ENCODE assay signal across 9 cellular contexts in genomic region chr19:2268480-2268830, GRCh38. TPM values are rescaled to one million over a fixed set of nuclear protein-coding genes. Genes with fewer than 3 reads are reported as not detected.
DNase-seq lines count a peak whose midpoint lies in the region; ATAC-seq, FAIRE-seq and TF ChIP-seq lines count a peak whose summit lies in the region.
"Had no signal": no experiment of that assay in that cellular context is flagged by ENCODE, and none has a peak within 500 bp of the region (broad histone marks: within the 10 kb centered on the region; RNA-seq: fewer than 3 reads in every experiment).

No MANE protein-coding gene starts in this region.

- no peak for TF ChIP-seq EP300 in HepG2 (IDR thresholded peaks at IDR 0.05; ENCODE audit: low read depth in 2 of 2, low read length in 2 of 2)
- no peak for TF ChIP-seq EP300 in HepG2 (CRISPR knock-in tag; IDR thresholded peaks at IDR 0.05; ENCODE audit: borderline replicate concordance)

- peak overlapping the region; percentile 90 for H3K4me3 Mint-ChIP-seq in activated CD8-positive, alpha-beta memory T cell treated with anti-CD3 and anti-CD28 coated beads, Interleukin-2, amount 10 ng/mL, durations not matched to agents 7 days and 5 days
- H3K4me3 Mint-ChIP-seq in activated T-helper 17 cell treated with anti-CD3 and anti-CD28 coated beads, Interleukin-2, amount 50 U/mL, for 72 hours, result peak overlapping the region; percentile 91

- ATAC-seq in activated CD8-positive, alpha-beta memory T cell treated with anti-CD3 and anti-CD28 coated beads, Interleukin-2, amount 10 ng/mL, durations not matched to agents 7 days and 5 days, result no peak
- no peak for ATAC-seq in activated T-helper 17 cell treated with anti-CD3 and anti-CD28 coated beads, Interleukin-2, amount 50 U/mL, for 72 hours (replicated peaks)
- ATAC-seq in HepG2 (no peak), HG03439 (IDR thresholded peaks at IDR 0.05; ENCODE audit: unreplicated experiment) (no peak)
- ATAC-seq in activated CD4-positive, CD25-positive, alpha-beta regulatory T cell treated with anti-CD3 and anti-CD28 coated beads, Interleukin-2, amount 50 U/mL, for 24 hours, result no peak

- H3K36me3 ChIP-seq in HepG2 (replicated peaks in 1 of 2; ENCODE audit: control insufficient read depth in 1 of 2, insufficient read depth in 2 of 2, low read length in 2 of 2) (peaks cover 3 to 17% of the 10 kb centered on the region in 2 experiments; a peak in 4 of 5 replicates), subcutaneous abdominal adipose tissue (ENCODE audit: control insufficient read depth in 5 of 5, insufficient read depth in 5 of 5, low read length in 5 of 5) (peaks cover 0 to 19% (median 11%) of the 10 kb centered on the region in 5 donors)

- H3K4me3 ChIP-seq in HepG2 (replicated peaks in 1 of 3; ENCODE audit: insufficient read depth in 1 of 3, low read depth in 2 of 3, low read length in 3 of 3), result peak overlapping the region; percentile 85 to 99 (median 96)
- H3K4me3 ChIP-seq in subcutaneous abdominal adipose tissue (ENCODE audit: low read depth in 1 of 5, low read length in 5 of 5), result peak overlapping the region in 4 of 5 donors; percentile 59 to 99 (median 84)

- no peaks in the 10 kb centered on the region for H3K27me3 Mint-ChIP-seq in activated CD8-positive, alpha-beta memory T cell treated with anti-CD3 and anti-CD28 coated beads, Interleukin-2, amount 10 ng/mL, durations not matched to agents 7 days and 5 days
- no peaks in the 10 kb centered on the region for H3K27me3 Mint-ChIP-seq in activated T-helper 17 cell treated with anti-CD3 and anti-CD28 coated beads, Interleukin-2, amount 50 U/mL, for 72 hours

- H3K27ac ChIP-seq in HepG2 (ENCODE audit: extremely low read length, insufficient read depth, low read length), result peak overlapping the region; percentile 57
- H3K27ac ChIP-seq in subcutaneous abdominal adipose tissue (ENCODE audit: low read depth, low read length), result no peak overlapping the region

- no peak for TF ChIP-seq POLR2A in HepG2 (IDR thresholded peaks at IDR 0.05; ENCODE audit: insufficient read depth in 1 of 2, low read depth in 2 of 2, low read length in 2 of 2)

- 4% methylated on average over 4 of the region's 4 CpGs for WGBS in HepG2 (ENCODE audit: low lambda C conversion rate)

- FAIRE-seq in HepG2 (lab: Jason Lieb, UNC), result no peak

- no peaks in the 10 kb centered on the region for H3K9me3 Mint-ChIP-seq in activated CD8-positive, alpha-beta memory T cell treated with anti-CD3 and anti-CD28 coated beads, Interleukin-2, amount 10 ng/mL, durations not matched to agents 7 days and 5 days (ENCODE audit: low read depth)
- no peaks in the 10 kb centered on the region for H3K9me3 Mint-ChIP-seq in activated T-helper 17 cell treated with anti-CD3 and anti-CD28 coated beads, Interleukin-2, amount 50 U/mL, for 72 hours

- peak overlapping the region; percentile 63 for H2AFZ ChIP-seq in HepG2 (ENCODE audit: low read length)

- H3K79me2 ChIP-seq in HepG2 (ENCODE audit: insufficient read depth, low read length), result peaks cover 32% of the 10 kb centered on the region

- no peak for TF ChIP-seq CTCF in HepG2 (CRISPR knock-in tag; IDR thresholded peaks at IDR 0.05)

- TF ChIP-seq RAD21 in HepG2 (CRISPR knock-in tag; IDR thresholded peaks at IDR 0.05), result no peak

- DNase-seq in activated CD8-positive, alpha-beta memory T cell treated with anti-CD3 and anti-CD28 coated beads, Interleukin-2, amount 10 ng/mL, durations not matched to agents 7 days and 5 days, result no peak
- DNase-seq in activated CD8-positive, alpha-beta memory T cell treated with anti-CD3 and anti-CD28 coated beads, Interleukin-2, amount 50 U/mL, for 48 hours, result no peak
- DNase-seq in HepG2 (ENCODE audit: low spot score), result no peak
- no peak for DNase-seq in AG20443 (ENCODE audit: low spot score)

- H3K4me1 Mint-ChIP-seq in activated CD8-positive, alpha-beta memory T cell treated with anti-CD3 and anti-CD28 coated beads, Interleukin-2, amount 10 ng/mL, durations not matched to agents 7 days and 5 days, result peaks cover 29% of the 10 kb centered on the region
- peaks cover 10% of the 10 kb centered on the region for H3K4me1 Mint-ChIP-seq in activated T-helper 17 cell treated with anti-CD3 and anti-CD28 coated beads, Interleukin-2, amount 50 U/mL, for 72 hours

- intact Hi-C loops in HepG2 (cut with micrococcal nuclease; ENCODE audit: unreplicated experiment), result no loop called here

- CTCF ChIA-PET in activated CD8-positive, alpha-beta memory T cell treated with anti-CD3 and anti-CD28 coated beads, Interleukin-2, amount 10 ng/mL, durations not matched to agents 7 days and 5 days (lab: Charles Lee), result interaction anchor here (1.3 to 2.4 kb wide), 2 partner anchors 9 to 10 kb away, joined by 3 to 9 read pairs; no protein-coding TSS in a partner anchor
- CTCF ChIA-PET in HepG2 (lab: Yijun Ruan, JAX; ENCODE audit: low intra/inter-chr PET ratio, low total read pairs), result no interaction called here

- peak overlapping the region; percentile 99 for H3K4me2 ChIP-seq in HepG2 (ENCODE audit: low read depth, low read length)

- POLR2A ChIA-PET in HepG2 (lab: Yijun Ruan, JAX), result interaction anchor here (0.9 to 2.8 kb wide), 6 partner anchors 10 to 124 kb away, joined by 3 to 9 read pairs (median 6); no protein-coding TSS in a partner anchor

- H3K4me1 ChIP-seq in HepG2 (ENCODE audit: insufficient read depth, low read length) (peaks cover 66% of the 10 kb centered on the region), subcutaneous abdominal adipose tissue (ENCODE audit: control insufficient read depth in 5 of 5, insufficient read depth in 5 of 5, low read length in 5 of 5) (peaks cover 8 to 60% (median 52%) of the 10 kb centered on the region in 5 donors)

- peaks cover 39% of the 10 kb centered on the region for H4K20me1 ChIP-seq in HepG2 (ENCODE audit: insufficient read depth, low read length)

- H3K36me3 Mint-ChIP-seq in activated CD8-positive, alpha-beta memory T cell treated with anti-CD3 and anti-CD28 coated beads, Interleukin-2, amount 10 ng/mL, durations not matched to agents 7 days and 5 days, result peaks cover 19% of the 10 kb centered on the region
- H3K36me3 Mint-ChIP-seq in activated T-helper 17 cell treated with anti-CD3 and anti-CD28 coated beads, Interleukin-2, amount 50 U/mL, for 72 hours (ENCODE audit: low read depth), result peaks cover 44% of the 10 kb centered on the region

- in situ Hi-C loops in HepG2 (cut with HindIII; ENCODE audit: extremely low pct_ligation_motif_present, low pct_unique_long_range_greater_than_20kb), result no loop called here

- H3K9ac ChIP-seq in HepG2 (ENCODE audit: insufficient read depth, low read depth, low read length) (peak overlapping the region; percentile 78), subcutaneous abdominal adipose tissue (ENCODE audit: low read length in 5 of 5) (peak overlapping the region in 2 of 5 donors; percentile 55 to 56)

- BruUV-seq in HepG2 (replicated peaks; lab: Mats Ljungman, UMichigan), result no TSS peak

- H3K27ac Mint-ChIP-seq in activated CD8-positive, alpha-beta memory T cell treated with anti-CD3 and anti-CD28 coated beads, Interleukin-2, amount 10 ng/mL, durations not matched to agents 7 days and 5 days, result peak overlapping the region; percentile 94
- H3K27ac Mint-ChIP-seq in activated T-helper 17 cell treated with anti-CD3 and anti-CD28 coated beads, Interleukin-2, amount 50 U/mL, for 72 hours, result peak overlapping the region; percentile 68

- H3K9me3 ChIP-seq in HepG2 (ENCODE audit: low read length) (no peaks in the 10 kb centered on the region), subcutaneous abdominal adipose tissue (ENCODE audit: control insufficient read depth in 5 of 5, low read length in 5 of 5) (no peaks in the 10 kb centered on the region)

- no peaks in the 10 kb centered on the region; a peak in 1 of 5 replicates for H3K27me3 ChIP-seq in HepG2 (ENCODE audit: control insufficient read depth in 1 of 2, insufficient read depth in 2 of 2, low read length in 2 of 2)
- no peaks in the 10 kb centered on the region for H3K27me3 ChIP-seq in subcutaneous abdominal adipose tissue (ENCODE audit: control insufficient read depth in 5 of 5, insufficient read depth in 4 of 5, low read length in 5 of 5)

RNA-seq across cellular contexts. Expression of gene JSRP1, which starts 12.2 kb away (rescaled TPM):
- total RNA-seq in activated CD8-positive, alpha-beta memory T cell treated with anti-CD3 and anti-CD28 coated beads, Interleukin-2, amount 10 ng/mL, durations not matched to agents 7 days and 5 days, result 1 to 10 TPM in 1 of 2 experiments, not detected in 1; 1.0 TPM
- total RNA-seq in activated T-helper 17 cell treated with anti-CD3 and anti-CD28 coated beads, Interleukin-2, amount 50 U/mL, for 72 hours, result 1 to 10 TPM in 1 of 2 donors, under 1 TPM in 1; 0.61 to 1.0 TPM
- 0.38 and 0.73 TPM in 2 replicates for total RNA-seq in HepG2 (2016; rRNA removed; fragmentation: Illumina TruSeq; extraction: Trizol)
- 1.1 TPM in 2 replicates for total RNA-seq in HepG2 (2016; cell fraction: cytosol; rRNA removed; fragmentation: Illumina TruSeq; extraction: Trizol; ENCODE audit: low read depth)
- 0.54 and 0.56 TPM in 2 replicates for total RNA-seq in HepG2 (2016; cell fraction: insoluble cytoplasmic fraction; rRNA removed; fragmentation: Illumina TruSeq; extraction: Trizol)
- total RNA-seq in HepG2 (2016; cell fraction: membrane; rRNA removed; fragmentation: Illumina TruSeq; extraction: Trizol), result 0.96 and 1.2 TPM in 2 replicates
- total RNA-seq in HepG2 (2016; cell fraction: nucleus; rRNA removed; fragmentation: Illumina TruSeq; extraction: Trizol), result 0.40 and 0.69 TPM in 2 replicates
- polyA plus RNA-seq in HepG2 (2011; rRNA removed), result 0.16 and 0.39 TPM in 2 replicates
- 0.27 and 0.36 TPM in 2 replicates for polyA plus RNA-seq in HepG2 (2011; cell fraction: cytosol; rRNA removed)
- polyA plus RNA-seq in HepG2 (2011; cell fraction: nucleus; rRNA removed), result 0.29 TPM in 1 of 2 replicates, not detected in the other
- polyA plus RNA-seq in HepG2 (2012), result 0.41 and 0.44 TPM in 2 replicates
- 0.88 and 1.2 TPM in 2 replicates for polyA plus RNA-seq in HepG2 (2016; cell fraction: cytosol; fragmentation: Illumina TruSeq; extraction: Trizol; ENCODE audit: low read depth)
- 0.73 and 0.80 TPM in 2 replicates for polyA plus RNA-seq in HepG2 (2016; cell fraction: insoluble cytoplasmic fraction; fragmentation: Illumina TruSeq; extraction: Trizol; ENCODE audit: low read depth)
- polyA plus RNA-seq in HepG2 (2016; cell fraction: membrane; fragmentation: Illumina TruSeq; extraction: Trizol; ENCODE audit: low read depth), result 0.84 and 1.0 TPM in 2 replicates
- 0.57 and 0.95 TPM in 2 replicates for polyA plus RNA-seq in HepG2 (2016; cell fraction: nucleus; fragmentation: Illumina TruSeq; extraction: Trizol; ENCODE audit: insufficient read depth, low read depth)
- polyA minus RNA-seq in HepG2 (2011; rRNA and poly(A)+ RNA removed; ENCODE audit: low replicate concordance), result not detected in 2 replicates
- polyA minus RNA-seq in HepG2 (2011; cell fraction: cytosol; rRNA and poly(A)+ RNA removed), result not detected in 2 replicates
- polyA minus RNA-seq in HepG2 (2011; cell fraction: nucleus; rRNA and poly(A)+ RNA removed), result not detected in 2 replicates
- total RNA-seq: posterior vena cava had no signal

RNA-seq across cellular contexts. Expression of gene PEAK3, which starts 13.5 kb away (rescaled TPM):
- total RNA-seq in activated CD8-positive, alpha-beta memory T cell treated with anti-CD3 and anti-CD28 coated beads, Interleukin-2, amount 10 ng/mL, durations not matched to agents 7 days and 5 days, result under 1 TPM in 1 of 2 experiments, not detected in 1; 0.54 TPM
- under 1 TPM; 0.09 to 0.32 TPM for total RNA-seq in activated T-helper 17 cell treated with anti-CD3 and anti-CD28 coated beads, Interleukin-2, amount 50 U/mL, for 72 hours
- not detected in 2 replicates for total RNA-seq in HepG2 (2016; rRNA removed; fragmentation: Illumina TruSeq; extraction: Trizol)
- total RNA-seq in HepG2 (2016; cell fraction: cytosol; rRNA removed; fragmentation: Illumina TruSeq; extraction: Trizol; ENCODE audit: low read depth), result not detected in 2 replicates
- total RNA-seq in HepG2 (2016; cell fraction: insoluble cytoplasmic fraction; rRNA removed; fragmentation: Illumina TruSeq; extraction: Trizol), result not detected in 2 replicates
- not detected in 2 replicates for total RNA-seq in HepG2 (2016; cell fraction: membrane; rRNA removed; fragmentation: Illumina TruSeq; extraction: Trizol)
- total RNA-seq in HepG2 (2016; cell fraction: nucleus; rRNA removed; fragmentation: Illumina TruSeq; extraction: Trizol), result not detected in 2 replicates
- not detected in 2 replicates for polyA plus RNA-seq in HepG2 (2011; rRNA removed)
- not detected in 2 replicates for polyA plus RNA-seq in HepG2 (2011; cell fraction: cytosol; rRNA removed)
- not detected in 2 replicates for polyA plus RNA-seq in HepG2 (2011; cell fraction: nucleus; rRNA removed)
- polyA plus RNA-seq in HepG2 (2012), result not detected in 2 replicates
- polyA plus RNA-seq in HepG2 (2016; cell fraction: cytosol; fragmentation: Illumina TruSeq; extraction: Trizol; ENCODE audit: low read depth), result not detected in 2 replicates
- polyA plus RNA-seq in HepG2 (2016; cell fraction: insoluble cytoplasmic fraction; fragmentation: Illumina TruSeq; extraction: Trizol; ENCODE audit: low read depth), result not detected in 2 replicates
- polyA plus RNA-seq in HepG2 (2016; cell fraction: membrane; fragmentation: Illumina TruSeq; extraction: Trizol; ENCODE audit: low read depth), result not detected in 2 replicates
- polyA plus RNA-seq in HepG2 (2016; cell fraction: nucleus; fragmentation: Illumina TruSeq; extraction: Trizol; ENCODE audit: insufficient read depth, low read depth), result not detected in 2 replicates
- not detected in 2 replicates for polyA minus RNA-seq in HepG2 (2011; rRNA and poly(A)+ RNA removed; ENCODE audit: low replicate concordance)
- not detected in 2 replicates for polyA minus RNA-seq in HepG2 (2011; cell fraction: cytosol; rRNA and poly(A)+ RNA removed)
- not detected in 2 replicates for polyA minus RNA-seq in HepG2 (2011; cell fraction: nucleus; rRNA and poly(A)+ RNA removed)

RNA-seq across cellular contexts. Expression of gene AMH, which starts 19.3 kb away (rescaled TPM):
- 1 to 10 TPM; 5.1 to 6.0 TPM for total RNA-seq in activated CD8-positive, alpha-beta memory T cell treated with anti-CD3 and anti-CD28 coated beads, Interleukin-2, amount 10 ng/mL, durations not matched to agents 7 days and 5 days
- total RNA-seq in activated T-helper 17 cell treated with anti-CD3 and anti-CD28 coated beads, Interleukin-2, amount 50 U/mL, for 72 hours, result 1 to 10 TPM; 2.0 to 6.1 TPM
- total RNA-seq in HepG2 (2016; rRNA removed; fragmentation: Illumina TruSeq; extraction: Trizol), result 0.18 TPM in 1 of 2 replicates, not detected in the other
- not detected in 2 replicates for total RNA-seq in HepG2 (2016; cell fraction: cytosol; rRNA removed; fragmentation: Illumina TruSeq; extraction: Trizol; ENCODE audit: low read depth)
- total RNA-seq in HepG2 (2016; cell fraction: insoluble cytoplasmic fraction; rRNA removed; fragmentation: Illumina TruSeq; extraction: Trizol), result not detected in 2 replicates
- total RNA-seq in HepG2 (2016; cell fraction: membrane; rRNA removed; fragmentation: Illumina TruSeq; extraction: Trizol), result 0.09 TPM in 1 of 2 replicates, not detected in the other
- not detected in 2 replicates for total RNA-seq in HepG2 (2016; cell fraction: nucleus; rRNA removed; fragmentation: Illumina TruSeq; extraction: Trizol)
- 0.03 and 0.04 TPM in 2 replicates for polyA plus RNA-seq in HepG2 (2011; rRNA removed)
- polyA plus RNA-seq in HepG2 (2011; cell fraction: cytosol; rRNA removed), result 0.05 TPM in 1 of 2 replicates, not detected in the other
- polyA plus RNA-seq in HepG2 (2011; cell fraction: nucleus; rRNA removed), result 1.2 and 2.0 TPM in 2 replicates
- 0.08 TPM in 1 of 2 replicates, not detected in the other for polyA plus RNA-seq in HepG2 (2012)
- 0.06 TPM in 1 of 2 replicates, not detected in the other for polyA plus RNA-seq in HepG2 (2016; cell fraction: cytosol; fragmentation: Illumina TruSeq; extraction: Trizol; ENCODE audit: low read depth)
- polyA plus RNA-seq in HepG2 (2016; cell fraction: insoluble cytoplasmic fraction; fragmentation: Illumina TruSeq; extraction: Trizol; ENCODE audit: low read depth), result not detected in 2 replicates
- not detected in 2 replicates for polyA plus RNA-seq in HepG2 (2016; cell fraction: membrane; fragmentation: Illumina TruSeq; extraction: Trizol; ENCODE audit: low read depth)
- polyA plus RNA-seq in HepG2 (2016; cell fraction: nucleus; fragmentation: Illumina TruSeq; extraction: Trizol; ENCODE audit: insufficient read depth, low read depth), result 0.51 TPM in 2 replicates
- 0.48 and 1.0 TPM in 2 replicates for polyA minus RNA-seq in HepG2 (2011; rRNA and poly(A)+ RNA removed; ENCODE audit: low replicate concordance)
- not detected in 2 replicates for polyA minus RNA-seq in HepG2 (2011; cell fraction: cytosol; rRNA and poly(A)+ RNA removed)
- polyA minus RNA-seq in HepG2 (2011; cell fraction: nucleus; rRNA and poly(A)+ RNA removed), result 0.62 TPM in 1 of 2 replicates, not detected in the other

RNA-seq across cellular contexts. Expression of gene SF3A2, which starts 31.8 kb away (rescaled TPM):
- 100 to 1,000 TPM; 167 to 178 TPM for total RNA-seq in activated CD8-positive, alpha-beta memory T cell treated with anti-CD3 and anti-CD28 coated beads, Interleukin-2, amount 10 ng/mL, durations not matched to agents 7 days and 5 days
- 100 to 1,000 TPM in 1 of 2 donors, 10 to 100 TPM in 1; 99.5 to 119 TPM for total RNA-seq in activated T-helper 17 cell treated with anti-CD3 and anti-CD28 coated beads, Interleukin-2, amount 50 U/mL, for 72 hours
- 8.8 and 10.1 TPM in 2 replicates for total RNA-seq in HepG2 (2016; rRNA removed; fragmentation: Illumina TruSeq; extraction: Trizol)
- 11.7 and 13.9 TPM in 2 replicates for total RNA-seq in HepG2 (2016; cell fraction: cytosol; rRNA removed; fragmentation: Illumina TruSeq; extraction: Trizol; ENCODE audit: low read depth)
- 8.6 and 13.2 TPM in 2 replicates for total RNA-seq in HepG2 (2016; cell fraction: insoluble cytoplasmic fraction; rRNA removed; fragmentation: Illumina TruSeq; extraction: Trizol)
- 13.1 and 15.2 TPM in 2 replicates for total RNA-seq in HepG2 (2016; cell fraction: membrane; rRNA removed; fragmentation: Illumina TruSeq; extraction: Trizol)
- total RNA-seq in HepG2 (2016; cell fraction: nucleus; rRNA removed; fragmentation: Illumina TruSeq; extraction: Trizol), result 16.1 and 17.8 TPM in 2 replicates
- polyA plus RNA-seq in HepG2 (2011; rRNA removed), result 7.9 and 8.6 TPM in 2 replicates
- 6.1 and 7.3 TPM in 2 replicates for polyA plus RNA-seq in HepG2 (2011; cell fraction: cytosol; rRNA removed)
- polyA plus RNA-seq in HepG2 (2011; cell fraction: nucleus; rRNA removed), result 34.7 and 47.7 TPM in 2 replicates
- 34.0 and 34.2 TPM in 2 replicates for polyA plus RNA-seq in HepG2 (2012)
- polyA plus RNA-seq in HepG2 (2016; cell fraction: cytosol; fragmentation: Illumina TruSeq; extraction: Trizol; ENCODE audit: low read depth), result 12.1 and 13.8 TPM in 2 replicates
- 18.7 and 31.5 TPM in 2 replicates for polyA plus RNA-seq in HepG2 (2016; cell fraction: insoluble cytoplasmic fraction; fragmentation: Illumina TruSeq; extraction: Trizol; ENCODE audit: low read depth)
- 17.7 and 21.0 TPM in 2 replicates for polyA plus RNA-seq in HepG2 (2016; cell fraction: membrane; fragmentation: Illumina TruSeq; extraction: Trizol; ENCODE audit: low read depth)
- 46.1 and 47.0 TPM in 2 replicates for polyA plus RNA-seq in HepG2 (2016; cell fraction: nucleus; fragmentation: Illumina TruSeq; extraction: Trizol; ENCODE audit: insufficient read depth, low read depth)
- polyA minus RNA-seq in HepG2 (2011; rRNA and poly(A)+ RNA removed; ENCODE audit: low replicate concordance), result 20.0 and 24.2 TPM in 2 replicates
- 16.0 and 20.6 TPM in 2 replicates for polyA minus RNA-seq in HepG2 (2011; cell fraction: cytosol; rRNA and poly(A)+ RNA removed)
- 34.1 and 34.2 TPM in 2 replicates for polyA minus RNA-seq in HepG2 (2011; cell fraction: nucleus; rRNA and poly(A)+ RNA removed)

RNA-seq across cellular contexts. Expression of gene PLEKHJ1, which starts 32.3 kb away (rescaled TPM):
- total RNA-seq in activated CD8-positive, alpha-beta memory T cell treated with anti-CD3 and anti-CD28 coated beads, Interleukin-2, amount 10 ng/mL, durations not matched to agents 7 days and 5 days, result 10 to 100 TPM; 78.3 to 80.8 TPM
- 10 to 100 TPM; 45.8 to 74.8 TPM for total RNA-seq in activated T-helper 17 cell treated with anti-CD3 and anti-CD28 coated beads, Interleukin-2, amount 50 U/mL, for 72 hours
- total RNA-seq in HepG2 (2016; rRNA removed; fragmentation: Illumina TruSeq; extraction: Trizol), result 108 and 130 TPM in 2 replicates
- 129 and 146 TPM in 2 replicates for total RNA-seq in HepG2 (2016; cell fraction: cytosol; rRNA removed; fragmentation: Illumina TruSeq; extraction: Trizol; ENCODE audit: low read depth)
- 99.2 and 143 TPM in 2 replicates for total RNA-seq in HepG2 (2016; cell fraction: insoluble cytoplasmic fraction; rRNA removed; fragmentation: Illumina TruSeq; extraction: Trizol)
- total RNA-seq in HepG2 (2016; cell fraction: membrane; rRNA removed; fragmentation: Illumina TruSeq; extraction: Trizol), result 198 and 217 TPM in 2 replicates
- 72.7 and 85.2 TPM in 2 replicates for total RNA-seq in HepG2 (2016; cell fraction: nucleus; rRNA removed; fragmentation: Illumina TruSeq; extraction: Trizol)
- 70.5 and 89.7 TPM in 2 replicates for polyA plus RNA-seq in HepG2 (2011; rRNA removed)
- polyA plus RNA-seq in HepG2 (2011; cell fraction: cytosol; rRNA removed), result 94.0 and 125 TPM in 2 replicates
- 130 and 144 TPM in 2 replicates for polyA plus RNA-seq in HepG2 (2011; cell fraction: nucleus; rRNA removed)
- polyA plus RNA-seq in HepG2 (2012), result 41.8 and 57.9 TPM in 2 replicates
- polyA plus RNA-seq in HepG2 (2016; cell fraction: cytosol; fragmentation: Illumina TruSeq; extraction: Trizol; ENCODE audit: low read depth), result 147 and 176 TPM in 2 replicates
- 97.4 and 103 TPM in 2 replicates for polyA plus RNA-seq in HepG2 (2016; cell fraction: insoluble cytoplasmic fraction; fragmentation: Illumina TruSeq; extraction: Trizol; ENCODE audit: low read depth)
- 170 and 175 TPM in 2 replicates for polyA plus RNA-seq in HepG2 (2016; cell fraction: membrane; fragmentation: Illumina TruSeq; extraction: Trizol; ENCODE audit: low read depth)
- polyA plus RNA-seq in HepG2 (2016; cell fraction: nucleus; fragmentation: Illumina TruSeq; extraction: Trizol; ENCODE audit: insufficient read depth, low read depth), result 156 and 163 TPM in 2 replicates
- 33.4 and 58.0 TPM in 2 replicates for polyA minus RNA-seq in HepG2 (2011; rRNA and poly(A)+ RNA removed; ENCODE audit: low replicate concordance)
- 18.1 and 22.7 TPM in 2 replicates for polyA minus RNA-seq in HepG2 (2011; cell fraction: cytosol; rRNA and poly(A)+ RNA removed)
- polyA minus RNA-seq in HepG2 (2011; cell fraction: nucleus; rRNA and poly(A)+ RNA removed), result 23.2 and 28.0 TPM in 2 replicates
